1 cellular context compared by ENCODE assay signal in the genomic region with DNA sequence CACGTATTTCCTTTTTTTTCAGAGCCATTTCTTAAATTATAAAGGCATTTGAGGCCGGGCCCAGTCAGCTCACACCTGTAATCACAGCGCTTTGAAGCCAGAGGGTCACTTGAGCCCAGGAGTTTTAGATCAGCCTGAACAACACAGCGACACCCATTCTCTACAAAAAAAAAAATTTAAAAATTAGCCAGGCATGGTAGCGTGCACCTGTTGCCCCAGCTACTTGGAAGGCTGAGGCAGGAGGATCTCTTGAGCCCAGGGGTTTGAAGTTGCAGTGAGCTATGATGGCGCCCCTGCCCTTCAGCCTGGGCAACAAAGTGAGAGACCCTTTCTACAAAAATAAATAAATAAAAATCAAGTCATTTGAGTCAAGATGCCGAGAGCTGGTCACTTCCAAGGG.
TF ChIP-seq lines count a peak whose summit lies in the region.

No MANE protein-coding gene starts in this region.

TF ChIP-seq in neural cell, 6 proteins besides CTCF, POLR2A, EP300 and RAD21:
- TF ChIP-seq REST (IDR thresholded peaks at IDR 0.05; ENCODE audit: borderline replicate concordance): no peak
- TF ChIP-seq MXI1 (conservative IDR thresholded peaks at IDR 0.05; ENCODE audit: poor library complexity, severe bottlenecking): no peak
- no peak for TF ChIP-seq SMC3 (conservative IDR thresholded peaks at IDR 0.05; ENCODE audit: poor library complexity)
- no peak for TF ChIP-seq EZH2 (IDR thresholded peaks at IDR 0.05; ENCODE audit: borderline replicate concordance, insufficient read depth, low read length, poor library complexity, severe bottlenecking)
- no peak for TF ChIP-seq POLR2AphosphoS5 (IDR thresholded peaks at IDR 0.05)
- no peak for TF ChIP-seq TAF1 (IDR thresholded peaks at IDR 0.05; ENCODE audit: low read depth)
